ENCODE assay signal across 33 cellular contexts in the genomic region with DNA sequence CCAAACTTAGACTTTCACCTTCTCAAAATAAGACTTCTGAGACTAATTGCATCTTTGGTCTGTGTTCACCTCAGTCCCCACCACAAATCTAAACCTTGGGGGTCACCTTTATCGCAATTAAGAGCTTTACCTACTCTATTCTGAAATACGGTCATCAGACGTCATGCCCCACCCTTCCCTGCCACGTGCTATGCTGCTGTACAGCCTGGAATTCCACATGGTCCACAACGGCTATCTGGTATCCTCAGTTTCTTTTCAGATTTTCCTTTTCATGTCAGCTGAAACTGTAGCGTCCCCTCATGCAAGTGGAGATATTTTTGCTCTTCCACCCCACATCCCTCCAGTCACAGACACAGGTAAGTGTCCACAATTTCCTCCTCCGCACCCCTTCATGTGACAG.
"Had no signal": no experiment of that assay in that cellular context is flagged by ENCODE, and none has a peak within 500 bp of the region (broad histone marks: within the 10 kb centered on the region; RNA-seq: fewer than 3 reads in every experiment).

No MANE protein-coding gene starts in this region.

- H3K36me3 ChIP-seq: adrenal gland, ascending aorta, brain microvascular endothelial cell, breast epithelium, cardiac muscle cell had no signal

- H3K27me3 ChIP-seq: adrenal gland, ascending aorta, body of pancreas, brain microvascular endothelial cell, breast epithelium had no signal

- H3K27ac ChIP-seq: adrenal gland, ascending aorta, body of pancreas, brain microvascular endothelial cell, breast epithelium, cardiac muscle cell had no signal

- DNase-seq: activated effector memory CD4-positive, alpha-beta T cell treated with anti-CD3 and anti-CD28 coated beads, Interleukin-2, amount 50 U/mL, for 16 hours; activated effector memory CD4-positive, alpha-beta T cell treated with Interleukin-2 at 50 U/mL for 16 hours; activated gamma-delta T cell; activated gamma-delta T cell treated with Interleukin-2 at 50 U/mL for 16 hours; activated naive CD4-positive, alpha-beta T cell; activated naive CD4-positive, alpha-beta T cell treated with anti-CD3 and anti-CD28 coated beads for 36 hours; activated naive CD4-positive, alpha-beta T cell treated with anti-CD3 and anti-CD28 coated beads, Interleukin-2, amount 10 ng/mL, durations not matched to agents 7 days and 5 days; activated naive CD4-positive, alpha-beta T cell treated with anti-CD3 and anti-CD28 coated beads, Interleukin-2, amount 50 U/mL, for 16 hours; activated naive CD4-positive, alpha-beta T cell treated with Interleukin-2 at 50 U/mL for 16 hours; activated naive CD8-positive, alpha-beta T cell treated with anti-CD3 and anti-CD28 coated beads for 36 hours; activated naive CD8-positive, alpha-beta T cell treated with anti-CD3 and anti-CD28 coated beads, Interleukin-2, amount 10 ng/mL, durations not matched to agents 7 days and 5 days; activated naive CD8-positive, alpha-beta T cell treated with anti-CD3 and anti-CD28 coated beads, Interleukin-2, amount 50 U/mL, for 24 hours; activated T-cell treated with anti-CD3 and anti-CD28 coated beads, Interleukin-2, amount 50 U/mL, for 1 hour; activated T-cell treated with anti-CD3 and anti-CD28 coated beads, Interleukin-2, amount 50 U/mL, for 24 hours; activated T-cell treated with anti-CD3 and anti-CD28 coated beads, Interleukin-2, amount 50 U/mL, for 4 hours; activated T-cell treated with anti-CD3 and anti-CD28 coated beads, Interleukin-2, amount 50 U/mL, for 48 hours; activated T-cell treated with anti-CD3 and anti-CD28 coated beads, Interleukin-2, amount 50 U/mL, for 72 hours; adrenal gland; amniotic stem cell; amygdala; anterior cingulate cortex; aorta; body of pancreas; brain microvascular endothelial cell; central memory CD4-positive, alpha-beta T cell; cerebellar nuclear complex had no signal

- ATAC-seq: activated naive CD4-positive, alpha-beta T cell treated with anti-CD3 and anti-CD28 coated beads, Interleukin-2, amount 50 U/mL, for 72 hours; activated naive CD8-positive, alpha-beta T cell treated with anti-CD3 and anti-CD28 coated beads, Interleukin-2, amount 50 U/mL, for 24 hours; activated T-cell treated with anti-CD3 and anti-CD28 coated beads, Interleukin-2, amount 50 U/mL, for 4 hours; activated T-cell treated with anti-CD3 and anti-CD28 coated beads, Interleukin-2, amount 50 U/mL, for 72 hours; activated T-helper 17 cell treated with anti-CD3 and anti-CD28 coated beads, Interleukin-2, amount 50 U/mL, for 72 hours; body of pancreas had no signal

- H3K9me3 ChIP-seq: adrenal gland, ascending aorta, body of pancreas, breast epithelium had no signal

- H3K4me3 ChIP-seq: adrenal gland, ascending aorta, body of pancreas, breast epithelium, cardiac muscle cell had no signal

- FAIRE-seq: astrocyte, bronchial epithelial cell had no signal

- H3K4me1 ChIP-seq: adrenal gland, ascending aorta, body of pancreas, breast epithelium had no signal
